17 cellular contexts compared by ENCODE assay signal in genomic region chr2:32061430-32061829, GRCh38. TPM values are rescaled to one million over a fixed set of nuclear protein-coding genes. Genes with fewer than 3 reads are reported as not detected.
DNase-seq lines count a peak whose midpoint lies in the region; ATAC-seq and TF ChIP-seq lines count a peak whose summit lies in the region.
"Had no signal": no experiment of that assay in that cellular context is flagged by ENCODE, and none has a peak within 500 bp of the region (broad histone marks: within the 10 kb centered on the region; RNA-seq: fewer than 3 reads in every experiment).

No MANE protein-coding gene starts in this region.

- peaks cover 11% of the 10 kb centered on the region for H3K36me3 Mint-ChIP-seq in activated B cell treated with CpG ODN at 0.5 μM for 24 hours (ENCODE audit: low read depth)
- H3K36me3 Mint-ChIP-seq in naive B cell, result no peaks in the 10 kb centered on the region

- H3K9me3 ChIP-seq in left ventricle myocardium inferior (replicated peaks), result no peaks in the 10 kb centered on the region
- H3K9me3 ChIP-seq: pancreas, thyroid gland had no signal

- H3K27me3 ChIP-seq in left ventricle myocardium inferior (ENCODE audit: low read depth), result no peaks in the 10 kb centered on the region
- H3K27me3 ChIP-seq: pancreas, thyroid gland had no signal

- H3K9me3 Mint-ChIP-seq in activated B cell treated with CpG ODN at 0.5 μM for 24 hours, result no peaks in the 10 kb centered on the region
- no peaks in the 10 kb centered on the region for H3K9me3 Mint-ChIP-seq in naive B cell
- H3K9me3 Mint-ChIP-seq: stimulated activated naive B cell treated with anti-CD40 and anti-IgM and Interleukin-4, amounts not matched to agents 10 μg/mL and 1 μg/mL and 100 μg/mL, for 72 hours had no signal

- intact Hi-C loops in left ventricle myocardium inferior (cut with micrococcal nuclease), result no loop called here
- intact Hi-C loops in left cardiac atrium (cut with DNase I), result loop anchor here in 1 of 2 donors (5.0 to 10.0 kb wide), 2 partner anchors 49 to 103 kb away; partner anchors contain the start of genes MEMO1 and SLC30A6
- intact Hi-C loops in activated B cell treated with CpG ODN at 0.5 μM for 24 hours (cut with micrococcal nuclease), result loop anchor here (5.0 to 10.0 kb wide), 5 partner anchors 73 to 1829 kb away; partner anchors contain the start of genes FAM98A, LBH, TTC27 and YIPF4

- H3K4me1 Mint-ChIP-seq in activated B cell treated with CpG ODN at 0.5 μM for 24 hours (peaks cover 27% of the 10 kb centered on the region), naive B cell (peaks cover 16 to 30% (median 29%) of the 10 kb centered on the region in 3 donors)

- peak overlapping the region; percentile 96 for H3K27ac ChIP-seq in left ventricle myocardium inferior (replicated peaks)

- H3K27me3 Mint-ChIP-seq in activated B cell treated with CpG ODN at 0.5 μM for 24 hours, result no peaks in the 10 kb centered on the region
- H3K27me3 Mint-ChIP-seq in naive B cell, result no peaks in the 10 kb centered on the region
- H3K27me3 Mint-ChIP-seq: stimulated activated naive B cell treated with anti-CD40 and anti-IgM and Interleukin-4, amounts not matched to agents 10 μg/mL and 1 μg/mL and 100 μg/mL, for 72 hours had no signal

- no peak overlapping the region for H3K27ac Mint-ChIP-seq in activated B cell treated with CpG ODN at 0.5 μM for 24 hours
- H3K27ac Mint-ChIP-seq in naive B cell, result peak overlapping the region in 1 of 6 donors; percentile 78
- H3K27ac Mint-ChIP-seq: stimulated activated naive B cell treated with anti-CD40 and anti-IgM and Interleukin-4, amounts not matched to agents 10 μg/mL and 1 μg/mL and 100 μg/mL, for 72 hours had no signal

- CTCF ChIA-PET in activated B cell treated with CpG ODN at 0.5 μM for 24 hours (lab: Charles Lee), result no interaction called here

- H3K4me3 Mint-ChIP-seq in activated B cell treated with CpG ODN at 0.5 μM for 24 hours (peak overlapping the region; percentile 58), naive B cell (peak overlapping the region in 7 of 8 donors; percentile 59 to 99 (median 98))

- peaks cover 43% of the 10 kb centered on the region for H3K4me1 ChIP-seq in left ventricle myocardium inferior

- ATAC-seq in left cardiac atrium, result no peak
- no peak for ATAC-seq in activated B cell treated with CpG ODN at 0.5 μM for 24 hours (ENCODE audit: low read depth)
- ATAC-seq in naive B cell (ENCODE audit: low read depth in 2 of 2), result no peak
- no peak for ATAC-seq in GM18870 (IDR thresholded peaks at IDR 0.05; ENCODE audit: unreplicated experiment)
- ATAC-seq in GM18858 (IDR thresholded peaks at IDR 0.05; ENCODE audit: unreplicated experiment), result no peak
- ATAC-seq: left lobe of liver; pancreas; sciatic nerve; stimulated activated naive B cell treated with anti-CD40 and anti-IgM and Interleukin-4, amounts not matched to agents 10 μg/mL and 1 μg/mL and 100 μg/mL, for 72 hours had no signal

- no peak for DNase-seq in left ventricle myocardium inferior
- DNase-seq in left cardiac atrium, result no peak
- no peak for DNase-seq in activated B cell treated with CpG ODN at 0.5 μM for 24 hours
- no peak for DNase-seq in naive B cell
- DNase-seq in GM03348 (ENCODE audit: low spot score), result no peak
- DNase-seq: activated effector memory CD4-positive, alpha-beta T cell treated with anti-CD3 and anti-CD28 coated beads, Interleukin-2, amount 50 U/mL, for 16 hours; effector memory CD4-positive, alpha-beta T cell; EL; H7; NCI-H524 treated with DMSO at 0.1 percent for 48 hours; stimulated activated naive B cell treated with anti-CD40 and anti-IgM and Interleukin-4, amounts not matched to agents 10 μg/mL and 1 μg/mL and 100 μg/mL, for 72 hours had no signal

- H3K4me3 ChIP-seq in left ventricle myocardium inferior, result no peak overlapping the region
- H3K4me3 ChIP-seq: thyroid gland had no signal

- POLR2A ChIA-PET in activated B cell treated with CpG ODN at 0.5 μM for 24 hours (lab: Charles Lee), result interaction anchor here (4.9 kb wide), 1 partner anchor 21 kb away, joined by 106 read pairs; the partner anchor contains the start of gene DPY30

- no peaks in the 10 kb centered on the region for H3K36me3 ChIP-seq in left ventricle myocardium inferior
- H3K36me3 ChIP-seq: pancreas, thyroid gland had no signal

- TF ChIP-seq CTCF in left ventricle myocardium inferior (IDR thresholded peaks at IDR 0.05; ENCODE audit: borderline replicate concordance), result no peak
- TF ChIP-seq CTCF in activated B cell treated with CpG ODN at 0.5 μM for 24 hours (IDR thresholded peaks at IDR 0.05), result no peak

RNA-seq across cellular contexts. Expression of gene SPAST, which starts 1.9 kb away (rescaled TPM):
- total RNA-seq in left ventricle myocardium inferior (8.7 TPM), left cardiac atrium (1 to 10 TPM; 8.0 to 9.2 TPM), activated B cell treated with CpG ODN at 0.5 μM for 24 hours (17.6 and 20.8 TPM in 2 replicates)
- polyA plus RNA-seq in naive B cell (ENCODE audit: low read depth in 6 of 6), result 10 to 100 TPM; 15.6 to 19.5 (median 16.4) TPM

RNA-seq across cellular contexts. Expression of gene DPY30, which starts 21.8 kb away (rescaled TPM):
- 37.5 TPM for total RNA-seq in left ventricle myocardium inferior
- 10 to 100 TPM; 37.3 to 39.9 TPM for total RNA-seq in left cardiac atrium
- 36.2 and 37.6 TPM in 2 replicates for total RNA-seq in activated B cell treated with CpG ODN at 0.5 μM for 24 hours
- 100 to 1,000 TPM; 129 to 189 (median 169) TPM for polyA plus RNA-seq in naive B cell (ENCODE audit: low read depth in 6 of 6)

RNA-seq across cellular contexts. Expression of gene MEMO1, which starts 50.6 kb away (rescaled TPM):
- 41.9 TPM for total RNA-seq in left ventricle myocardium inferior
- 10 to 100 TPM; 33.1 to 37.5 TPM for total RNA-seq in left cardiac atrium
- 68.7 and 71.6 TPM in 2 replicates for total RNA-seq in activated B cell treated with CpG ODN at 0.5 μM for 24 hours
- polyA plus RNA-seq in naive B cell (ENCODE audit: low read depth in 6 of 6), result 10 to 100 TPM; 45.8 to 85.6 (median 53.1) TPM
